20 cellular contexts compared by ENCODE assay signal in genomic region chr16:7605812-7606211, GRCh38.
"Had no signal": no experiment of that assay in that cellular context is flagged by ENCODE, and none has a peak within 500 bp of the region (broad histone marks: within the 10 kb centered on the region; RNA-seq: fewer than 3 reads in every experiment).

No MANE protein-coding gene starts in this region.

- H3K4me3 ChIP-seq: hepatocyte, lung, ovary, right lobe of liver, skin epidermis, suprapubic skin, thoracic aorta, tibial nerve, uterus had no signal

- H3K9me3 ChIP-seq: ovary, right lobe of liver, suprapubic skin, thoracic aorta, tibial nerve, uterus had no signal

- H3K27ac ChIP-seq: hepatocyte, ovary, right lobe of liver, skin epidermis, suprapubic skin, thoracic aorta, tibial nerve, uterus had no signal

- ATAC-seq: left lobe of liver; natural killer cell; right lobe of liver; stimulated activated naive B cell treated with anti-CD40 and anti-IgM and Interleukin-4, amounts not matched to agents 10 μg/mL and 1 μg/mL and 100 μg/mL, for 72 hours had no signal

- H3K4me1 ChIP-seq: right lobe of liver, suprapubic skin, tibial nerve, uterus had no signal

- H3K36me3 ChIP-seq: ovary, right lobe of liver, suprapubic skin, thoracic aorta, tibial nerve, uterus had no signal

- H3K27me3 ChIP-seq: hepatocyte, ovary, right lobe of liver, suprapubic skin, tibial nerve, uterus had no signal

- DNase-seq: islet precursor cell; mesendoderm; naive B cell; natural killer cell; ovary; retina; right lobe of liver; stimulated activated CD4-positive, alpha-beta T cell treated with anti-CD3 and anti-CD28 coated beads, Interleukin-12 subunit alpha, Interleukin-12 subunit beta, amount 100 ng/mL, for 4 hours; stimulated activated CD4-positive, alpha-beta T cell treated with anti-CD3 and anti-CD28 coated beads, Interleukin-15, amount 100 ng/mL, for 24 hours; stimulated activated CD4-positive, alpha-beta T cell treated with anti-CD3 and anti-CD28 coated beads, Interleukin-2, amount 100 ng/mL, for 24 hours; stimulated activated CD4-positive, alpha-beta T cell treated with anti-CD3 and anti-CD28 coated beads, Interleukin-4, amount 100 ng/mL, for 1 hour; stimulated activated naive B cell treated with anti-CD40 and anti-IgM and Interleukin-4, amounts not matched to agents 10 μg/mL and 1 μg/mL and 100 μg/mL, for 72 hours; uterus had no signal
